8 cellular contexts compared by ENCODE assay signal in the genomic region with DNA sequence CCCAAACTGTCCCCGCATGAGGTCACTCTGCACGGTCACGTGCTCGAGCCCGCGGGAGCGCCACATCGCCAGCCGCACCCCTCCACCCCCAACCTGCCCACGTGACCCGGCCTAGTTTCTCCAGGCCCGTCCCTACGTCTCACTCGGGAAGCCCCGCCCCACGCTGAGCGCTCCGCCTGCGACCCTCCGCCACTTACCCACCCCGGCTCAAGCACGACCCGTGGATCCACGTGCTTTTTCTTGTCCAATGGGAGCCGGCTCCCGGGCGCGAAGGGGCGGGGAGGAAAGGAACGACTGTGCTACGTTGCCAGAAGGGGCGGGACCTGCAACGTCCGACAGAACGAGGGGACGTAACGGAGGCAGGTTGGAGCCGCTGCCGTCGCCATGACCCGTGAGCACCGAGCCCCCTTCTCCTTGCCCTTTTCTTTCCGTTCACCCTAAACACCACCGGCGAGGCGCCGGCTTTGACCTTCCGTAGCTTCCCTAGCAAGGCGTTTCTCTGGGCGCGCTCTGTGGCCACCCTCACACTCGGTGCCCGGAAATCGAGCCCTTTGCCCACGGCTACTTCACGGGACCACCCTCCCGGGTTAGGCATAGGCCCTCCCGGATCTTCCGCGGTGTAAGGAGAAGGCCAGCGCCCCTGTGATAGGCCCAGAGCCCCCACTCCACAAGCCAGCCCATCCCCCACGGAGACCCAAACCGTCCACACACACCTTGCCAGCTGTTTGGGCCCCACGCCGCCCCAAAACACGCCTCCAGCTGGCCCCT. TPM values are rescaled to one million over a fixed set of nuclear protein-coding genes. Genes with fewer than 3 reads are reported as not detected.
DNase-seq lines count a peak whose midpoint lies in the region; ATAC-seq and TF ChIP-seq lines count a peak whose summit lies in the region.

A gene (plus strand): TSS at position 328 of the 768 bp plus-strand sequence. CDS start 57 bp downstream, at position 385.

- TF ChIP-seq CTCF in right atrium auricular region (IDR thresholded peaks at IDR 0.05), result no peak
- TF ChIP-seq CTCF in uterus (IDR thresholded peaks at IDR 0.05), result no peak

- peaks cover 43% of the 10 kb centered on the region for H3K36me3 ChIP-seq in right atrium auricular region
- no peaks in the 10 kb centered on the region for H3K36me3 ChIP-seq in uterus

- H3K27ac ChIP-seq in right atrium auricular region (peak within 1 kb of the TSS; percentile 99), uterus (peak within 1 kb of the TSS; percentile 97)

- intact Hi-C loops in T-helper 2 cell treated with Interferon-gamma antibody and Interleukin-4, amounts not matched to agents 100 ng/mL and 5 ng/mL, for 36 hours (cut with micrococcal nuclease), result loop anchor here (1.0 to 5.0 kb wide), 5 partner anchors 8 to 280 kb away; a partner anchor contains a TSS
- intact Hi-C loops in uterus (cut with DNase I; ENCODE audit: low total_unique reads), result no loop called here

- DNase-seq in NCI-H187 treated with DMSO at 0.1 percent for 48 hours (lab: John Stamatoyannopoulos, UW) (peak; percentile 58), anterior cingulate cortex (lab: John Stamatoyannopoulos, UW) (peak; percentile 81 to 100 (median 100)), right atrium auricular region (ENCODE audit: low spot score) (peak; percentile 100), pulmonary artery endothelial cell (ENCODE audit: low read depth, low spot score) (peak; percentile 98), uterus (peak; percentile 100)

- H3K4me3 ChIP-seq in right atrium auricular region, result peak within 1 kb of the TSS; percentile 94 to 96
- peak within 1 kb of the TSS; percentile 85 to 98 for H3K4me3 ChIP-seq in uterus

- H3K27me3 ChIP-seq in right atrium auricular region (no peaks in the 10 kb centered on the region), uterus (no peaks in the 10 kb centered on the region)

- H3K9me3 ChIP-seq in right atrium auricular region, result no peaks in the 10 kb centered on the region
- no peaks in the 10 kb centered on the region for H3K9me3 ChIP-seq in uterus

- H3K4me1 ChIP-seq in right atrium auricular region (peaks cover 0 to 44% of the 10 kb centered on the region in 2 donors), uterus (peaks cover 4 to 20% of the 10 kb centered on the region in 2 donors)

- ATAC-seq in GM18498 (IDR thresholded peaks at IDR 0.05; ENCODE audit: unreplicated experiment) (peak; percentile 93), HG02938 (IDR thresholded peaks at IDR 0.05; ENCODE audit: unreplicated experiment) (peak; percentile 84)

- peak; percentile 98 to 99 for TF ChIP-seq POLR2A in uterus (IDR thresholded peaks at IDR 0.05)

RNA-seq across cellular contexts. Expression of the gene that starts here (rescaled TPM):
- total RNA-seq in T-helper 2 cell treated with Interferon-gamma antibody and Interleukin-4, amounts not matched to agents 100 ng/mL and 5 ng/mL, for 36 hours, result 683 and 687 TPM in 2 replicates
- total RNA-seq in right atrium auricular region (100 to 1,000 TPM; 651 to 803 TPM), pulmonary artery endothelial cell (243 and 369 TPM in 2 replicates), uterus (100 to 1,000 TPM; 131 to 715 (median 367) TPM)

Comparison
In these comparisons a context has a peak if more than half of its experiments do, and no peak if none do; other contexts are left out.
1. Peak in every context shown above with its lines: DNase-seq, ATAC-seq, H3K4me3 ChIP-seq and H3K27ac ChIP-seq.